Comparison of ENCODE assay signal across 8 cellular contexts in genomic region chr2:231197741-231198290, GRCh38. TPM values are rescaled to one million over a fixed set of nuclear protein-coding genes. Genes with fewer than 3 reads are reported as not detected.
DNase-seq lines count a peak whose midpoint lies in the region; ATAC-seq, FAIRE-seq and TF ChIP-seq lines count a peak whose summit lies in the region.

No MANE protein-coding gene starts in this region.

- TF ChIP-seq POLR2A in GM12892 (IDR thresholded peaks at IDR 0.05; ENCODE audit: low read depth, low read length) (no peak), GM18505 (IDR thresholded peaks at IDR 0.05; ENCODE audit: borderline replicate concordance, extremely low read depth, insufficient read depth, insufficient read length) (no peak)

- peaks cover 32% of the 10 kb centered on the region for H3K4me1 ChIP-seq in SJSA1 (replicated peaks)

- H3K27me3 ChIP-seq in SJSA1 (replicated peaks), result no peaks in the 10 kb centered on the region

- H3K36me3 ChIP-seq in SJSA1, result peaks cover 3% of the 10 kb centered on the region; the same call in 1 of the 2 replicates

- no peak for ATAC-seq in GM18505 (IDR thresholded peaks at IDR 0.05; ENCODE audit: unreplicated experiment)
- ATAC-seq in HG02870 (IDR thresholded peaks at IDR 0.05; ENCODE audit: unreplicated experiment), result no peak

- FAIRE-seq in GM12892 (lab: Jason Lieb, UNC), result peak; percentile 67

- H3K27ac ChIP-seq in SJSA1, result no peak overlapping the region; the same call in 1 of the 2 replicates

- H3K9me3 ChIP-seq in SJSA1 (replicated peaks), result 0 out of 2 replicates have a peak, but pooled peaks cover 3% of the 10 kb centered on the region

- DNase-seq in GM12892 (ENCODE audit: insufficient read length) (no peak), SJSA1 (ENCODE audit: low read depth in 1 of 2, low spot score in 2 of 2) (no peak), fibroblast of the aortic adventitia (ENCODE audit: low read depth) (no peak), retinal pigment epithelial cell (ENCODE audit: low read depth) (no peak), NCI-H524 (lab: John Stamatoyannopoulos, UW) (no peak), H4 (ENCODE audit: low spot score) (no peak)

- peak overlapping the region; percentile 85 for H3K4me3 ChIP-seq in SJSA1
- peak overlapping the region; percentile 96 for H3K4me3 ChIP-seq in fibroblast of the aortic adventitia (ENCODE audit: low read depth, low read length)
- H3K4me3 ChIP-seq in retinal pigment epithelial cell (ENCODE audit: low read length), result peak overlapping the region; percentile 97

- TF ChIP-seq CTCF in fibroblast of the aortic adventitia (IDR thresholded peaks at IDR 0.05; ENCODE audit: insufficient read depth, low read length) (no peak), retinal pigment epithelial cell (conservative IDR thresholded peaks at IDR 0.05; ENCODE audit: low read depth, low read length) (no peak)

RNA-seq across cellular contexts. Expression of gene ARMC9, which starts 0.6 kb away (rescaled TPM):
- 9.8 TPM for polyA plus RNA-seq in GM12892 (2012; ENCODE audit: missing spikeins)
- 15.2 and 19.1 TPM in 2 replicates for total RNA-seq in SJSA1 (2014; rRNA removed; shearing (Covaris generic))
- 94.4 and 97.4 TPM in 2 replicates for total RNA-seq in fibroblast of the aortic adventitia (ENCODE audit: low replicate concordance)
- 34.4 and 41.9 TPM in 2 replicates for total RNA-seq in H4 (2014; rRNA removed; shearing (Covaris generic))
